ENCODE assay signal across 8 cellular contexts in genomic region chr10:118729641-118730258, GRCh38. TPM values are rescaled to one million over a fixed set of nuclear protein-coding genes. Genes with fewer than 3 reads are reported as not detected.
DNase-seq lines count a peak whose midpoint lies in the region; ATAC-seq lines count a peak whose summit lies in the region.

No MANE protein-coding gene starts in this region.

- peak; percentile 81 for ATAC-seq in GM19455 (IDR thresholded peaks at IDR 0.05; ENCODE audit: unreplicated experiment)
- peak; percentile 78 for ATAC-seq in HG03442 (IDR thresholded peaks at IDR 0.05; ENCODE audit: unreplicated experiment)

- no peak overlapping the region for H3K27ac ChIP-seq in rectal smooth muscle tissue (ENCODE audit: low read depth, low read length)

- H3K27me3 ChIP-seq in rectal smooth muscle tissue (ENCODE audit: control insufficient read depth, insufficient read depth, low read length), result no peaks in the 10 kb centered on the region

- peak overlapping the region; percentile 8 for H3K4me3 ChIP-seq in rectal smooth muscle tissue (ENCODE audit: low read length)

- H3K9ac ChIP-seq in rectal smooth muscle tissue (ENCODE audit: low read length), result no peak overlapping the region

- peak; percentile 87 for DNase-seq in CD1c-positive myeloid dendritic cell (ENCODE audit: extremely low spot score)
- DNase-seq in central memory CD4-positive, alpha-beta T cell, result peak; percentile 9
- DNase-seq in NCI-H2107 treated with DMSO at 0.1 percent for 48 hours (lab: John Stamatoyannopoulos, UW; ENCODE audit: unreplicated experiment), result no peak
- DNase-seq in nucleus accumbens (lab: John Stamatoyannopoulos, UW), result no peak
- DNase-seq in SK-N-DZ (ENCODE audit: low spot score), result no peak

- H3K36me3 ChIP-seq in rectal smooth muscle tissue (ENCODE audit: control insufficient read depth, insufficient read depth, low read length), result no peaks in the 10 kb centered on the region

- H3K4me1 ChIP-seq in rectal smooth muscle tissue (ENCODE audit: control insufficient read depth, insufficient read depth, low read length), result peaks cover 13% of the 10 kb centered on the region

RNA-seq across cellular contexts. Expression of gene CACUL1, which starts 25.0 kb away (rescaled TPM):
- polyA plus RNA-seq in SK-N-DZ (2014; cell fraction: cytosol; rRNA removed), result 8.5 and 17.1 TPM in 2 replicates
- polyA plus RNA-seq in SK-N-DZ (2014; cell fraction: nucleus; rRNA removed), result 11.5 and 24.2 TPM in 2 replicates

Comparison
In these comparisons a context has a peak if more than half of its experiments do, and no peak if none do; other contexts are left out.
1. DNase-seq: peak in CD1c-positive myeloid dendritic cell (single experiment) and central memory CD4-positive, alpha-beta T cell (single experiment); none in NCI-H2107 treated with DMSO at 0.1 percent for 48 hours (single experiment), nucleus accumbens (0 of 56) and SK-N-DZ (single experiment).